Comparison of ENCODE assay signal across 18 cellular contexts in the genomic region with DNA sequence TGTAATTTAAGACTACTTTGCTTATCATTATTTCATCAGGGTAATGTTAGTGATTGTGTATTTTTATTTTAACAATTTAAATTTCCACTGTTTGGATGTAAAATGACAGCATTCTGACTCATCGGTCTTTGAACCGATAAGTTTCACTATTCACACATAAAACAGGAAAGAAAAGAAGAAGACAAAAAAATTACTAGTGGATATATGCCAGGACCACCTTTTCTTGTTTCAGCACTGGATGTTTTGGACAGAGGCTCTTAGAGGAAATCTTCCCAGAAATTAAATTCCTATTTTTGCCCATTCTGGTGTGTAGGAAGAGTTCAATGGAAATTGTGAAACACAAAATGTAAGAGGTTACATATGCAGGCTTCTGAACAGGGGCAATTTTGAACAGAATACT. TPM values are rescaled to one million over a fixed set of nuclear protein-coding genes. Genes with fewer than 3 reads are reported as not detected.
DNase-seq lines count a peak whose midpoint lies in the region; ATAC-seq and TF ChIP-seq lines count a peak whose summit lies in the region.
"Had no signal": no experiment of that assay in that cellular context is flagged by ENCODE, and none has a peak within 500 bp of the region (broad histone marks: within the 10 kb centered on the region; RNA-seq: fewer than 3 reads in every experiment).

No MANE protein-coding gene starts in this region.

- DNase-seq in EL = peak; percentile 65
- peak; percentile 51 for DNase-seq in choroid plexus epithelial cell (ENCODE audit: low read depth)
- peak; percentile 34 for DNase-seq in non-pigmented ciliary epithelial cell (ENCODE audit: low read depth)
- no peak for DNase-seq in GM10266 (ENCODE audit: extremely low spot score)
- no peak for DNase-seq in GF-D8 (lab: John Stamatoyannopoulos, UW)
- DNase-seq: CD8-positive, alpha-beta memory T cell; cerebellar nuclear complex; left colon; NCI-H1105 treated with DMSO at 0.1 percent for 48 hours; pancreas; SJCRH30; tibial artery had no signal

- no peak for ATAC-seq in gastroesophageal sphincter
- ATAC-seq in GM19023 (IDR thresholded peaks at IDR 0.05; ENCODE audit: unreplicated experiment) = no peak
- ATAC-seq: activated naive CD4-positive, alpha-beta T cell treated with anti-CD3 and anti-CD28 coated beads, Interleukin-2, amount 50 U/mL, for 72 hours; K562; left colon; pancreas had no signal

- H3K4me1 ChIP-seq in gastroesophageal sphincter = peaks cover 0 to 13% (median 0%) of the 10 kb centered on the region in 3 donors
- H3K4me1 ChIP-seq: pancreas, SJCRH30 had no signal

- no peak overlapping the region for H3K4me3 ChIP-seq in choroid plexus epithelial cell (ENCODE audit: low read depth, low read length)
- no peak overlapping the region for H3K4me3 ChIP-seq in gastroesophageal sphincter
- H3K4me3 ChIP-seq: K562, pancreas, SJCRH30, skin epidermis, tibial artery had no signal

- H3K27me3 ChIP-seq in gastroesophageal sphincter = no peaks in the 10 kb centered on the region
- H3K27me3 ChIP-seq: pancreas, SJCRH30, tibial artery had no signal

- WGBS in gastroesophageal sphincter (ENCODE audit: low coverage in 1 of 2), 2 donors = 19 to 25% methylated on average over 2 of the region's 2 CpGs

- no peaks in the 10 kb centered on the region for H3K36me3 ChIP-seq in gastroesophageal sphincter
- H3K36me3 ChIP-seq: pancreas, SJCRH30, tibial artery had no signal

- no peak overlapping the region for H3K27ac ChIP-seq in gastroesophageal sphincter
- H3K27ac ChIP-seq: pancreas, SJCRH30, skin epidermis, tibial artery had no signal

- no peak for TF ChIP-seq POLR2A in gastroesophageal sphincter (IDR thresholded peaks at IDR 0.05)

- no peak for TF ChIP-seq EP300 in gastroesophageal sphincter (IDR thresholded peaks at IDR 0.05)

- no peak for TF ChIP-seq CTCF in choroid plexus epithelial cell (conservative IDR thresholded peaks at IDR 0.05; ENCODE audit: low read depth, low read length)
- no peak for TF ChIP-seq CTCF in gastroesophageal sphincter (IDR thresholded peaks at IDR 0.05)
- no peak for TF ChIP-seq CTCF in GM10266 (IDR thresholded peaks at IDR 0.05; ENCODE audit: control insufficient read depth, insufficient read depth, low read depth, missing control alignments)

- H3K9me3 ChIP-seq in gastroesophageal sphincter = no peaks in the 10 kb centered on the region
- H3K9me3 ChIP-seq: pancreas, SJCRH30, tibial artery had no signal

TF ChIP-seq in PFSK-1, 5 proteins besides CTCF, POLR2A, EP300 and RAD21:
- TF ChIP-seq POLR2AphosphoS5 (IDR thresholded peaks at IDR 0.05; ENCODE audit: low read depth, low read length) = no peak
- TF ChIP-seq, protein P1, sequence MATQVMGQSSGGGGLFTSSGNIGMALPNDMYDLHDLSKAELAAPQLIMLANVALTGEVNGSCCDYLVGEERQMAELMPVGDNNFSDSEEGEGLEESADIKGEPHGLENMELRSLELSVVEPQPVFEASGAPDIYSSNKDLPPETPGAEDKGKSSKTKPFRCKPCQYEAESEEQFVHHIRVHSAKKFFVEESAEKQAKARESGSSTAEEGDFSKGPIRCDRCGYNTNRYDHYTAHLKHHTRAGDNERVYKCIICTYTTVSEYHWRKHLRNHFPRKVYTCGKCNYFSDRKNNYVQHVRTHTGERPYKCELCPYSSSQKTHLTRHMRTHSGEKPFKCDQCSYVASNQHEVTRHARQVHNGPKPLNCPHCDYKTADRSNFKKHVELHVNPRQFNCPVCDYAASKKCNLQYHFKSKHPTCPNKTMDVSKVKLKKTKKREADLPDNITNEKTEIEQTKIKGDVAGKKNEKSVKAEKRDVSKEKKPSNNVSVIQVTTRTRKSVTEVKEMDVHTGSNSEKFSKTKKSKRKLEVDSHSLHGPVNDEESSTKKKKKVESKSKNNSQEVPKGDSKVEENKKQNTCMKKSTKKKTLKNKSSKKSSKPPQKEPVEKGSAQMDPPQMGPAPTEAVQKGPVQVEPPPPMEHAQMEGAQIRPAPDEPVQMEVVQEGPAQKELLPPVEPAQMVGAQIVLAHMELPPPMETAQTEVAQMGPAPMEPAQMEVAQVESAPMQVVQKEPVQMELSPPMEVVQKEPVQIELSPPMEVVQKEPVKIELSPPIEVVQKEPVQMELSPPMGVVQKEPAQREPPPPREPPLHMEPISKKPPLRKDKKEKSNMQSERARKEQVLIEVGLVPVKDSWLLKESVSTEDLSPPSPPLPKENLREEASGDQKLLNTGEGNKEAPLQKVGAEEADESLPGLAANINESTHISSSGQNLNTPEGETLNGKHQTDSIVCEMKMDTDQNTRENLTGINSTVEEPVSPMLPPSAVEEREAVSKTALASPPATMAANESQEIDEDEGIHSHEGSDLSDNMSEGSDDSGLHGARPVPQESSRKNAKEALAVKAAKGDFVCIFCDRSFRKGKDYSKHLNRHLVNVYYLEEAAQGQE (IDR thresholded peaks at IDR 0.05; ENCODE audit: insufficient read depth in 1 of 2, low read depth in 2 of 2, low read length in 2 of 2) = peak; percentile 83 to 93

RNA-seq across cellular contexts. Expression of a gene that starts 57.4 kb away (rescaled TPM):
- polyA plus RNA-seq in PFSK-1 (2012; ENCODE audit: insufficient read length, low read depth) = 10.9 TPM
- 1 to 10 TPM; 3.0 to 8.3 (median 8.1) TPM for total RNA-seq in gastroesophageal sphincter
- total RNA-seq: activated naive CD4-positive, alpha-beta T cell treated with anti-CD3 and anti-CD28 coated beads, Interleukin-2, amount 50 U/mL, for 72 hours; CD8-positive, alpha-beta memory T cell; K562 had no signal
- polyA plus RNA-seq: CD8-positive, alpha-beta memory T cell; K562 had no signal

Comparison
In these comparisons a context has a peak if more than half of its experiments do, and no peak if none do; other contexts are left out.
1. DNase-seq: peak in EL (single experiment), choroid plexus epithelial cell (single experiment) and non-pigmented ciliary epithelial cell (single experiment); none in GM10266 (single experiment) and GF-D8 (single experiment).